9 cellular contexts compared by ENCODE assay signal in the genomic region with DNA sequence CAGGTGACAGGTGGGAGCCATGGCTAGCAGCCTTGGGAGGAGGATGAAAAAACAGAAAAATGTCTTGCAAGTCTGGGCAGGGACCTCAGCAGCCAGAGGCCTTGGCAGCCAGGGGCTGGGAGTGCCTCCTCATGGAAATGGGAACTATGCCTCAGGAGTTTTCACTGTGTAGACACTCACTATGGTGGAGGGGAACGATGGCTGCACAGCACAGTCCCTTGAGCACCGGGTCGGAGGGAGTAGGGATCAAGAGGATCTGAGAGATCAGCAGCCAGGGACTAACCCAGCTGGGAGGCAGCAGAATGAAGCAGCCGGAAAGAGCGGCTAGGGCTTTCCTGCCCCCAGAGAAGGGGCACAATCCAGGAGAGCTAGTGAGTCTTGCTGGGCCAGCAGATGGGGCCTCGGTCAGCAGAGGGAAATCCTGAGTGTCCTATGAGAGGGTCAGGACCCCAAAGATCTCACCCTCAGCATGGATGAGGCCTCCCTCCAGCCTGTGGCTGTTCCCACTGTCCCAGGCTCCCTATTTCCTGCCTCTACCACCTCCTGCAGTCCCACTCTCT. TPM values are rescaled to one million over a fixed set of nuclear protein-coding genes. Genes with fewer than 3 reads are reported as not detected.
DNase-seq lines count a peak whose midpoint lies in the region; ATAC-seq, FAIRE-seq and TF ChIP-seq lines count a peak whose summit lies in the region.
"Had no signal": no experiment of that assay in that cellular context is flagged by ENCODE, and none has a peak within 500 bp of the region (broad histone marks: within the 10 kb centered on the region; RNA-seq: fewer than 3 reads in every experiment).

No MANE protein-coding gene starts in this region.

- peak overlapping the region; percentile 84 for H2BK5ac ChIP-seq in trophoblast cell (ENCODE audit: low read depth, low read length, poor library complexity)

- peak overlapping the region; percentile 87 for H3K18ac ChIP-seq in trophoblast cell (ENCODE audit: low read length)

- no peak overlapping the region for H4K12ac ChIP-seq in trophoblast cell (ENCODE audit: low read depth, low read length)

- H3K9ac ChIP-seq in endothelial cell of umbilical vein (replicated peaks; ENCODE audit: extremely low read depth, insufficient read depth, low read length) = no peak overlapping the region
- H3K9ac ChIP-seq in trophoblast cell (ENCODE audit: low read length) = no peak overlapping the region

- no peak for ATAC-seq in Panc1
- ATAC-seq in HG03565 (IDR thresholded peaks at IDR 0.05; ENCODE audit: unreplicated experiment) = no peak

- no peak for TF ChIP-seq POLR2A in endothelial cell of umbilical vein (IDR thresholded peaks at IDR 0.05; ENCODE audit: low read depth, low read length)

- CTCF ChIA-PET in Panc1 (lab: Charles Lee) (no interaction called here), endothelial cell of umbilical vein (lab: Charles Lee) (interaction anchor here (1.8 to 6.9 kb wide), 3 partner anchors 8 to 107 kb away, joined by 4 to 63 read pairs (median 13); no protein-coding TSS in a partner anchor)

- H2AK5ac ChIP-seq in trophoblast cell (ENCODE audit: low read length) = peak overlapping the region; percentile 92

- dilution Hi-C loops in endothelial cell of umbilical vein (cut with MboI; ENCODE audit: extremely low pct_ligation_motif_present, low sequenced_read_pairs) = no loop called here

- H3K23ac ChIP-seq in trophoblast cell (ENCODE audit: low read length) = no peak overlapping the region

- no peak overlapping the region for H3K4me2 ChIP-seq in endothelial cell of umbilical vein (ENCODE audit: insufficient read depth, low read length)
- no peak overlapping the region for H3K4me2 ChIP-seq in trophoblast cell (ENCODE audit: low read length)

- no peaks in the 10 kb centered on the region for H4K20me1 ChIP-seq in endothelial cell of umbilical vein (replicated peaks; ENCODE audit: control insufficient read depth, extremely low read depth, insufficient read depth, low read length)

- WGBS in trophoblast cell (ENCODE audit: extremely low coverage, insufficient coverage, insufficient read length) = no CpG with 5 or more reads among the region's 6 CpGs

- intact Hi-C loops in Panc1 (cut with micrococcal nuclease; ENCODE audit: unreplicated experiment) (no loop called here), endothelial cell of umbilical vein (cut with micrococcal nuclease) (no loop called here)

- no peak for TF ChIP-seq CTCF in AG10803 (conservative IDR thresholded peaks at IDR 0.05; ENCODE audit: low read length)
- TF ChIP-seq CTCF in Panc1 (IDR thresholded peaks at IDR 0.05) = no peak
- TF ChIP-seq CTCF in endothelial cell of umbilical vein (IDR thresholded peaks at IDR 0.05; ENCODE audit: extremely low read depth in 1 of 2, insufficient read depth in 1 of 2, low read depth in 1 of 2, low read length in 2 of 2) = no peak

- H3K4ac ChIP-seq in trophoblast cell (ENCODE audit: low read depth, low read length) = peak overlapping the region; percentile 49

- POLR2A ChIA-PET in Panc1 (lab: Charles Lee) (no interaction called here), endothelial cell of umbilical vein (lab: Charles Lee) (no interaction called here)

- H3K27me3 ChIP-seq in Panc1 (ENCODE audit: control insufficient read depth, insufficient read depth, low read length) (no peaks in the 10 kb centered on the region), endothelial cell of umbilical vein (ENCODE audit: control insufficient read depth in 2 of 2, insufficient read depth in 2 of 2, low read length in 2 of 2) (no peaks in the 10 kb centered on the region), trophoblast cell (ENCODE audit: insufficient read depth, low read length) (no peaks in the 10 kb centered on the region)

- H3K9me3 ChIP-seq in Panc1 (ENCODE audit: control insufficient read depth, insufficient read depth, low read depth, low read length) = no peaks in the 10 kb centered on the region
- no peaks in the 10 kb centered on the region for H3K9me3 ChIP-seq in endothelial cell of umbilical vein (replicated peaks; ENCODE audit: control insufficient read depth, insufficient read depth, low read length)
- no peaks in the 10 kb centered on the region for H3K9me3 ChIP-seq in trophoblast cell (ENCODE audit: insufficient read depth, low read depth, low read length)

- H4K8ac ChIP-seq in trophoblast cell (ENCODE audit: low read depth, low read length) = peak overlapping the region; percentile 80

- H3K4me1 ChIP-seq in Panc1 (ENCODE audit: control insufficient read depth, insufficient read depth, low read length) = peaks cover 49% of the 10 kb centered on the region
- H3K4me1 ChIP-seq in endothelial cell of umbilical vein (ENCODE audit: control insufficient read depth, extremely low read depth, insufficient read depth, low read length) = peaks cover 64% of the 10 kb centered on the region
- peaks cover 24 to 34% of the 10 kb centered on the region in 2 experiments for H3K4me1 ChIP-seq in trophoblast cell (ENCODE audit: control insufficient read depth in 1 of 2, insufficient read depth in 2 of 2, low read length in 2 of 2)

- H3K27ac ChIP-seq in Panc1 (ENCODE audit: low read length) (peak overlapping the region; percentile 98), endothelial cell of umbilical vein (ENCODE audit: insufficient read depth, low read depth, low read length) (peak overlapping the region; percentile 98), trophoblast cell (ENCODE audit: low read depth, low read length) (peak overlapping the region; percentile 94)

- DNase-seq in AG10803 (ENCODE audit: low read depth) (peak; percentile 29), Panc1 (ENCODE audit: low read depth, low spot score) (no peak), endothelial cell of umbilical vein (ENCODE audit: low read depth, low spot score) (no peak), trophoblast cell (peak; percentile 30 to 40), 8988T (no peak), HTR-8/SVneo (ENCODE audit: insufficient read length, low spot score) (no peak)
- DNase-seq in activated CD4-positive, alpha-beta T cell treated with anti-CD3 and anti-CD28 coated beads, Interleukin-2, amount 50 U/mL, for 48 hours = no peak
- DNase-seq: stimulated activated naive CD4-positive, alpha-beta T cell treated with Interleukin-2 at 50 U/mL for 16 hours had no signal

- peak overlapping the region; percentile 99 for H4K91ac ChIP-seq in trophoblast cell (ENCODE audit: low read depth, low read length)

- no peak for FAIRE-seq in endothelial cell of umbilical vein (lab: Jason Lieb, UNC)
- FAIRE-seq in HTR-8/SVneo (lab: Jason Lieb, UNC) = no peak

- peak overlapping the region; percentile 90 for H2BK12ac ChIP-seq in trophoblast cell (ENCODE audit: low read length)

- no peaks in the 10 kb centered on the region for H3K9me1 ChIP-seq in endothelial cell of umbilical vein (replicated peaks; ENCODE audit: control insufficient read depth, extremely low read depth, insufficient read depth, low read length)

- H3K36me3 ChIP-seq in Panc1 (ENCODE audit: control insufficient read depth, insufficient read depth, low read length) (no peaks in the 10 kb centered on the region; the same call in 1 of the 2 replicates), endothelial cell of umbilical vein (ENCODE audit: control insufficient read depth in 2 of 2, extremely low read depth in 1 of 2, insufficient read depth in 2 of 2, low read length in 2 of 2) (no peaks in the 10 kb centered on the region), trophoblast cell (ENCODE audit: control insufficient read depth in 1 of 2, insufficient read depth in 2 of 2, low read length in 2 of 2) (no peaks in the 10 kb centered on the region)

- no peak overlapping the region for H2AFZ ChIP-seq in endothelial cell of umbilical vein (ENCODE audit: low read depth, low read length)
- peak overlapping the region; percentile 47 for H2AFZ ChIP-seq in trophoblast cell (ENCODE audit: insufficient read depth, low read length, poor library complexity)

- peaks cover 33% of the 10 kb centered on the region for H3K79me1 ChIP-seq in trophoblast cell (ENCODE audit: low read length)

- H3K14ac ChIP-seq in trophoblast cell (ENCODE audit: low read length) = peak overlapping the region; percentile 86

- H3K4me3 ChIP-seq in AG10803 (ENCODE audit: low read length) (no peak overlapping the region), Panc1 (ENCODE audit: low read depth in 2 of 2, low read length in 2 of 2) (no peak overlapping the region), endothelial cell of umbilical vein (replicated peaks in 1 of 3; ENCODE audit: insufficient read depth in 1 of 3, low read depth in 1 of 3, low read length in 3 of 3) (no peak overlapping the region), trophoblast cell (ENCODE audit: low read depth, low read length) (no peak overlapping the region)

- peaks cover 2% of the 10 kb centered on the region for H3K79me2 ChIP-seq in endothelial cell of umbilical vein (ENCODE audit: control insufficient read depth, insufficient read depth, low read length)
- peaks cover 10% of the 10 kb centered on the region for H3K79me2 ChIP-seq in trophoblast cell (ENCODE audit: control insufficient read depth, insufficient read depth, low read length, poor library complexity)

- in situ Hi-C loops in Panc1 (cut with HindIII; ENCODE audit: low pct_unique_long_range_greater_than_20kb, low sequenced_read_pairs) = no loop called here

- BruUV-seq in Panc1 (replicated peaks; lab: Mats Ljungman, UMichigan) = no TSS peak
- no TSS peak for BruUV-seq in endothelial cell of umbilical vein (replicated peaks; lab: Mats Ljungman, UMichigan)

- H2BK120ac ChIP-seq in trophoblast cell (ENCODE audit: insufficient read depth, low read length, poor library complexity) = peak overlapping the region; percentile 95

RNA-seq across cellular contexts. Expression of a gene that starts 6.2 kb away (rescaled TPM):
- total RNA-seq in Panc1 (2021; ENCODE audit: unreplicated experiment) (2,322 TPM), endothelial cell of umbilical vein (2,371 and 2,501 TPM in 2 replicates)
- 3,101 TPM for polyA plus RNA-seq in Panc1 (2012; ENCODE audit: insufficient read length)
- 1,123 and 1,177 TPM in 2 replicates for polyA plus RNA-seq in endothelial cell of umbilical vein
- 1,817 and 2,147 TPM in 2 replicates for polyA plus RNA-seq in endothelial cell of umbilical vein (2011; cell fraction: cytosol; rRNA removed)
- polyA plus RNA-seq in endothelial cell of umbilical vein (2011; cell fraction: nucleus; rRNA removed) = 551 and 657 TPM in 2 replicates
- polyA plus RNA-seq in endothelial cell of umbilical vein (2012) = 3,119 and 5,287 TPM in 2 replicates
- polyA minus RNA-seq in endothelial cell of umbilical vein = 640 and 676 TPM in 2 replicates
- 1,415 TPM for polyA minus RNA-seq in endothelial cell of umbilical vein (2011; cell fraction: cytosol; rRNA and poly(A)+ RNA removed)
- 173 and 200 TPM in 2 replicates for polyA minus RNA-seq in endothelial cell of umbilical vein (2011; cell fraction: nucleus; rRNA and poly(A)+ RNA removed)
- polyA plus RNA-seq in trophoblast cell (2013) = 4,036 and 4,076 TPM in 2 replicates

RNA-seq across cellular contexts. Expression of a gene that starts 23.5 kb away (rescaled TPM):
- 0.13 TPM for total RNA-seq in Panc1 (2021; ENCODE audit: unreplicated experiment)
- polyA plus RNA-seq in Panc1 (2012; ENCODE audit: insufficient read length) = 0.59 TPM
- total RNA-seq in endothelial cell of umbilical vein = 0.21 TPM in 1 of 2 replicates, not detected in the other
- polyA plus RNA-seq in endothelial cell of umbilical vein = 0.04 and 0.05 TPM in 2 replicates
- 0.04 TPM in 1 of 2 replicates, not detected in the other for polyA plus RNA-seq in endothelial cell of umbilical vein (2011; cell fraction: cytosol; rRNA removed)
- polyA plus RNA-seq in endothelial cell of umbilical vein (2011; cell fraction: nucleus; rRNA removed) = 0.11 and 0.15 TPM in 2 replicates
- 0.52 and 0.83 TPM in 2 replicates for polyA plus RNA-seq in endothelial cell of umbilical vein (2012)
- 0.13 TPM in 1 of 2 replicates, not detected in the other for polyA minus RNA-seq in endothelial cell of umbilical vein
- polyA minus RNA-seq in endothelial cell of umbilical vein (2011; cell fraction: cytosol; rRNA and poly(A)+ RNA removed) = 0.92 TPM
- polyA minus RNA-seq in endothelial cell of umbilical vein (2011; cell fraction: nucleus; rRNA and poly(A)+ RNA removed) = 0.24 TPM in 1 of 2 replicates, not detected in the other
- 0.93 and 1.1 TPM in 2 replicates for polyA plus RNA-seq in trophoblast cell (2013)

RNA-seq across cellular contexts. Expression of a gene that starts 56.3 kb away (rescaled TPM):
- total RNA-seq in Panc1 (2021; ENCODE audit: unreplicated experiment) = 8.9 TPM
- polyA plus RNA-seq in Panc1 (2012; ENCODE audit: insufficient read length) = 17.7 TPM
- 1.2 and 3.6 TPM in 2 replicates for total RNA-seq in endothelial cell of umbilical vein
- polyA plus RNA-seq in endothelial cell of umbilical vein = 1.8 and 2.9 TPM in 2 replicates
- 0.88 and 1.4 TPM in 2 replicates for polyA plus RNA-seq in endothelial cell of umbilical vein (2011; cell fraction: cytosol; rRNA removed)
- polyA plus RNA-seq in endothelial cell of umbilical vein (2011; cell fraction: nucleus; rRNA removed) = 2.1 TPM in 2 replicates
- 1.3 and 3.8 TPM in 2 replicates for polyA plus RNA-seq in endothelial cell of umbilical vein (2012)
- 0.89 and 0.90 TPM in 2 replicates for polyA minus RNA-seq in endothelial cell of umbilical vein
- polyA minus RNA-seq in endothelial cell of umbilical vein (2011; cell fraction: cytosol; rRNA and poly(A)+ RNA removed) = 7.3 TPM
- 0.58 and 0.72 TPM in 2 replicates for polyA minus RNA-seq in endothelial cell of umbilical vein (2011; cell fraction: nucleus; rRNA and poly(A)+ RNA removed)
- polyA plus RNA-seq in trophoblast cell (2013) = 22.0 and 24.2 TPM in 2 replicates

Comparison
In these comparisons a context has a peak if more than half of its experiments do, and no peak if none do; other contexts are left out.
1. DNase-seq: peak in AG10803 (single experiment) and trophoblast cell (2 of 2); none in Panc1 (single experiment), endothelial cell of umbilical vein (single experiment), 8988T (single experiment), HTR-8/SVneo (single experiment) and activated CD4-positive, alpha-beta T cell treated with anti-CD3 and anti-CD28 coated beads, Interleukin-2, amount 50 U/mL, for 48 hours (0 of 2).
2. Peak in every context shown above with its lines, with median percentiles within 50 percentile points of each other: H3K27ac ChIP-seq.